24 cellular contexts compared by ENCODE assay signal in genomic region chr3:170163956-170164645, GRCh38. TPM values are rescaled to one million over a fixed set of nuclear protein-coding genes. Genes with fewer than 3 reads are reported as not detected.
DNase-seq lines count a peak whose midpoint lies in the region; ATAC-seq, FAIRE-seq and TF ChIP-seq lines count a peak whose summit lies in the region.
"Had no signal": no experiment of that assay in that cellular context is flagged by ENCODE, and none has a peak within 500 bp of the region (broad histone marks: within the 10 kb centered on the region; RNA-seq: fewer than 3 reads in every experiment).

No MANE protein-coding gene starts in this region.

- no peaks in the 10 kb centered on the region for H3K9me3 Mint-ChIP-seq in activated naive CD4-positive, alpha-beta T cell treated with anti-CD3 and anti-CD28 coated beads, Interleukin-2, amount 10 ng/mL, durations not matched to agents 7 days and 5 days
- H3K9me3 Mint-ChIP-seq in stimulated activated effector memory CD8-positive, alpha-beta T cell treated with anti-CD3 and anti-CD28 coated beads, Interleukin-12 subunit alpha, Interleukin-12 subunit beta, amount 100 ng/mL, for 72 hours = no peaks in the 10 kb centered on the region
- H3K9me3 Mint-ChIP-seq: T-helper 2 cell treated with Interferon-gamma antibody and Interleukin-4, amounts not matched to agents 5 μg/mL and 100 μg/mL, for 36 hours had no signal

- ATAC-seq in stimulated activated effector memory CD8-positive, alpha-beta T cell treated with anti-CD3 and anti-CD28 coated beads, Interleukin-12 subunit alpha, Interleukin-12 subunit beta, amount 100 ng/mL, for 72 hours = no peak
- ATAC-seq in GM19397 (IDR thresholded peaks at IDR 0.05; ENCODE audit: unreplicated experiment) = no peak
- ATAC-seq: left cardiac atrium had no signal

- peak overlapping the region; percentile 3 for H3K27ac ChIP-seq in effector memory CD4-positive, alpha-beta T cell (ENCODE audit: insufficient read depth, low read length, poor library complexity, severe bottlenecking)
- H3K27ac ChIP-seq: cardiac muscle cell, sigmoid colon, VCaP had no signal

- DNase-seq in activated naive CD4-positive, alpha-beta T cell treated with anti-CD3 and anti-CD28 coated beads, Interleukin-2, amount 10 ng/mL, durations not matched to agents 7 days and 5 days = no peak
- no peak for DNase-seq in activated naive CD4-positive, alpha-beta T cell treated with anti-CD3 and anti-CD28 coated beads, Interleukin-2, amount 50 U/mL, for 16 hours
- no peak for DNase-seq in GM12891 (ENCODE audit: insufficient read length, low spot score)
- no peak for DNase-seq in effector memory CD4-positive, alpha-beta T cell
- no peak for DNase-seq in stimulated activated effector memory CD8-positive, alpha-beta T cell treated with anti-CD3 and anti-CD28 coated beads, Interleukin-12 subunit alpha, Interleukin-12 subunit beta, amount 100 ng/mL, for 72 hours (ENCODE audit: low spot score in 2 of 2)
- DNase-seq in stimulated activated CD4-positive, alpha-beta T cell treated with anti-CD3 and anti-CD28 coated beads, Interleukin-2, amount 100 ng/mL, for 48 hours = no peak
- no peak for DNase-seq in DMS53 treated with DMSO at 0.1 percent for 48 hours (lab: John Stamatoyannopoulos, UW; ENCODE audit: unreplicated experiment)
- DNase-seq: activated CD8-positive, alpha-beta memory T cell treated with anti-CD3 and anti-CD28 coated beads for 24 hours; dermis blood vessel endothelial cell; DMS79 treated with DMSO at 0.1 percent for 48 hours; HCEC 1CT; left cardiac atrium; mesendoderm; MM.1S; NCI-H1417 treated with DMSO at 0.1 percent for 48 hours; NCI-H526; posterior cingulate gyrus; sigmoid colon; SK-N-SH had no signal

- H3K36me3 Mint-ChIP-seq in activated naive CD4-positive, alpha-beta T cell treated with anti-CD3 and anti-CD28 coated beads, Interleukin-2, amount 10 ng/mL, durations not matched to agents 7 days and 5 days = peaks cover 74% of the 10 kb centered on the region
- H3K36me3 Mint-ChIP-seq in stimulated activated effector memory CD8-positive, alpha-beta T cell treated with anti-CD3 and anti-CD28 coated beads, Interleukin-12 subunit alpha, Interleukin-12 subunit beta, amount 100 ng/mL, for 72 hours = peaks cover 99% of the 10 kb centered on the region

- peaks cover 33% of the 10 kb centered on the region for H3K4me1 Mint-ChIP-seq in activated naive CD4-positive, alpha-beta T cell treated with anti-CD3 and anti-CD28 coated beads, Interleukin-2, amount 10 ng/mL, durations not matched to agents 7 days and 5 days
- peaks cover 51% of the 10 kb centered on the region for H3K4me1 Mint-ChIP-seq in stimulated activated effector memory CD8-positive, alpha-beta T cell treated with anti-CD3 and anti-CD28 coated beads, Interleukin-12 subunit alpha, Interleukin-12 subunit beta, amount 100 ng/mL, for 72 hours

- no peaks in the 10 kb centered on the region for H3K27me3 Mint-ChIP-seq in activated naive CD4-positive, alpha-beta T cell treated with anti-CD3 and anti-CD28 coated beads, Interleukin-2, amount 10 ng/mL, durations not matched to agents 7 days and 5 days

- peak overlapping the region; percentile 22 for H3K27ac Mint-ChIP-seq in activated naive CD4-positive, alpha-beta T cell treated with anti-CD3 and anti-CD28 coated beads, Interleukin-2, amount 10 ng/mL, durations not matched to agents 7 days and 5 days
- H3K27ac Mint-ChIP-seq in stimulated activated effector memory CD8-positive, alpha-beta T cell treated with anti-CD3 and anti-CD28 coated beads, Interleukin-12 subunit alpha, Interleukin-12 subunit beta, amount 100 ng/mL, for 72 hours = peak overlapping the region; percentile 58
- H3K27ac Mint-ChIP-seq: T-helper 2 cell treated with Interferon-gamma antibody and Interleukin-4, amounts not matched to agents 5 μg/mL and 100 μg/mL, for 36 hours had no signal

- no peak for TF ChIP-seq POLR2A in GM12891 (IDR thresholded peaks at IDR 0.05; ENCODE audit: low read depth, low read length)

- H3K4me3 ChIP-seq in effector memory CD4-positive, alpha-beta T cell (ENCODE audit: insufficient read depth, low read depth, low read length, poor library complexity, severe bottlenecking) = no peak overlapping the region
- H3K4me3 ChIP-seq: cardiac muscle cell, sigmoid colon had no signal

- H3K9me3 ChIP-seq in effector memory CD4-positive, alpha-beta T cell (ENCODE audit: control insufficient read depth, low read length) = no peaks in the 10 kb centered on the region
- H3K9me3 ChIP-seq: sigmoid colon, SK-N-SH had no signal

- no peaks in the 10 kb centered on the region for H3K27me3 ChIP-seq in effector memory CD4-positive, alpha-beta T cell (replicated peaks; ENCODE audit: control insufficient read depth, insufficient read depth, low read length, poor library complexity, severe bottlenecking)
- H3K27me3 ChIP-seq: cardiac muscle cell, sigmoid colon had no signal

- peaks cover 60% of the 10 kb centered on the region for H3K36me3 ChIP-seq in effector memory CD4-positive, alpha-beta T cell (ENCODE audit: control insufficient read depth, insufficient read depth, low read length)

- peaks cover 7% of the 10 kb centered on the region for H3K4me1 ChIP-seq in effector memory CD4-positive, alpha-beta T cell (ENCODE audit: control insufficient read depth, insufficient read depth, low read length, poor library complexity, severe bottlenecking)

- H3K4me3 Mint-ChIP-seq in activated naive CD4-positive, alpha-beta T cell treated with anti-CD3 and anti-CD28 coated beads, Interleukin-2, amount 10 ng/mL, durations not matched to agents 7 days and 5 days = no peak overlapping the region
- no peak overlapping the region for H3K4me3 Mint-ChIP-seq in stimulated activated effector memory CD8-positive, alpha-beta T cell treated with anti-CD3 and anti-CD28 coated beads, Interleukin-12 subunit alpha, Interleukin-12 subunit beta, amount 100 ng/mL, for 72 hours
- H3K4me3 Mint-ChIP-seq: T-helper 2 cell treated with Interferon-gamma antibody and Interleukin-4, amounts not matched to agents 5 μg/mL and 100 μg/mL, for 36 hours had no signal

- peak; percentile 13 for FAIRE-seq in GM12891 (lab: Jason Lieb, UNC)
- FAIRE-seq: endothelial cell of umbilical vein had no signal

- CTCF ChIA-PET in activated naive CD4-positive, alpha-beta T cell treated with anti-CD3 and anti-CD28 coated beads, Interleukin-2, amount 10 ng/mL, durations not matched to agents 7 days and 5 days (lab: Charles Lee) = interaction anchor here (1.1 kb wide), 1 partner anchor 9 kb away, joined by 3 read pairs; no protein-coding TSS in a partner anchor

TF ChIP-seq in GM12891, 5 proteins besides CTCF, POLR2A, EP300 and RAD21:
- no peak for TF ChIP-seq PAX5 (IDR thresholded peaks at IDR 0.05; ENCODE audit: insufficient read depth, low read length, severe bottlenecking)
- no peak for TF ChIP-seq POU2F2 (IDR thresholded peaks at IDR 0.05; ENCODE audit: low read depth, low read length)
- no peak for TF ChIP-seq TAF1 (IDR thresholded peaks at IDR 0.05; ENCODE audit: low read depth, low read length)
- TF ChIP-seq POLR2AphosphoS5 (IDR thresholded peaks at IDR 0.05; ENCODE audit: low read depth, low read length) = no peak
- no peak for TF ChIP-seq SPI1 (IDR thresholded peaks at IDR 0.05; ENCODE audit: low read depth, low read length)

RNA-seq across cellular contexts. Expression of gene PHC3, which starts 17.4 kb away (rescaled TPM):
- 24.6 TPM for polyA plus RNA-seq in GM12891 (2012; ENCODE audit: low read depth, missing spikeins)

RNA-seq across cellular contexts. Expression of gene PRKCI, which starts 58.1 kb away (rescaled TPM):
- polyA plus RNA-seq in GM12891 (2012; ENCODE audit: low read depth, missing spikeins) = 3.3 TPM
